In the genomic region with DNA sequence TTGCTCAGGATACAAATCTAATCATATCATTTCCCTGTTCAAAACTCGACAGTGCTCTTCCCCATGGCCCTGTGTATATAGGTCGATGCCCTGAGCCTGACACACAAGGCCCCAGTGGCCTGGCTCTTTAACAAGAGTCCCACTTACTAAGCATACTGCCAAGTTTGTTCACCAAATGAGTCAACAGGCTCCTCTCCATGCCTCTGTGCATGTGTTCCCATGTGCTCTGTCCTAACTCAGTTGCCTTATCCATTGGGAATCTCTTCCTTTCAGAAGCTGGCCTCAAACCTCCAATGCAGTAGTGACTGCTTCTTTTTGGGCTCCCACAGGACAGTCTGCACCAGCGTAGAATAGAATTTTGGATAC, we compare ENCODE assay signal across 12 cellular contexts. TPM values are rescaled to one million over a fixed set of nuclear protein-coding genes. Genes with fewer than 3 reads are reported as not detected.
DNase-seq lines count a peak whose midpoint lies in the region; ATAC-seq and TF ChIP-seq lines count a peak whose summit lies in the region.
"Had no signal": no experiment of that assay in that cellular context is flagged by ENCODE, and none has a peak within 500 bp of the region (broad histone marks: within the 10 kb centered on the region; RNA-seq: fewer than 3 reads in every experiment).

No MANE protein-coding gene starts in this region.

- peak overlapping the region in 3 of 4 donors; percentile 39 to 53 (median 53) for H3K27ac ChIP-seq in esophagus muscularis mucosa (replicated peaks in 1 of 4)
- H3K27ac ChIP-seq: adrenal gland had no signal

- peak; percentile 14 to 41 for ATAC-seq in activated T-cell treated with anti-CD3 and anti-CD28 coated beads, Interleukin-2, amount 50 U/mL, for 4 hours
- peak; percentile 74 for ATAC-seq in stimulated activated naive CD8-positive, alpha-beta T cell treated with anti-CD3 and anti-CD28 coated beads, Interleukin-15, amount 100 ng/mL, for 72 hours
- ATAC-seq in HG02973 (IDR thresholded peaks at IDR 0.05; ENCODE audit: unreplicated experiment) (no peak), GM18861 (IDR thresholded peaks at IDR 0.05; ENCODE audit: unreplicated experiment) (no peak)
- ATAC-seq: HCT116 had no signal

- H3K79me2 ChIP-seq in Loucy (ENCODE audit: insufficient read depth, low read length) = no peaks in the 10 kb centered on the region

- peak overlapping the region; percentile 44 for H3K4me2 ChIP-seq in Loucy (ENCODE audit: low read depth, low read length, poor library complexity, severe bottlenecking)

- H3K36me3 ChIP-seq in Loucy (ENCODE audit: insufficient read depth, low read length) = no peaks in the 10 kb centered on the region
- no peaks in the 10 kb centered on the region for H3K36me3 ChIP-seq in esophagus muscularis mucosa
- H3K36me3 ChIP-seq: adrenal gland, lower lobe of right lung had no signal

- H3F3A ChIP-seq in Loucy (ENCODE audit: low read depth) = no peaks in the 10 kb centered on the region

- no peaks in the 10 kb centered on the region for H3K36me3 Mint-ChIP-seq in activated T-cell treated with anti-CD3 and anti-CD28 coated beads, Interleukin-2, amount 50 U/mL, for 4 hours (ENCODE audit: insufficient read depth)

- no peaks in the 10 kb centered on the region for H3K27me3 Mint-ChIP-seq in activated T-cell treated with anti-CD3 and anti-CD28 coated beads, Interleukin-2, amount 50 U/mL, for 4 hours (ENCODE audit: low read depth)
- H3K27me3 Mint-ChIP-seq in stimulated activated naive CD8-positive, alpha-beta T cell treated with anti-CD3 and anti-CD28 coated beads, Interleukin-15, amount 100 ng/mL, for 72 hours = no peaks in the 10 kb centered on the region

- TF ChIP-seq CTCF in Loucy (conservative IDR thresholded peaks at IDR 0.05; ENCODE audit: low read length) (no peak), esophagus muscularis mucosa (IDR thresholded peaks at IDR 0.05) (no peak), GM20000 (IDR thresholded peaks at IDR 0.05; ENCODE audit: extremely low read depth, missing control alignments) (no peak)

- TF ChIP-seq EP300 in esophagus muscularis mucosa (IDR thresholded peaks at IDR 0.05) = no peak

- H3K4me3 Mint-ChIP-seq in activated T-cell treated with anti-CD3 and anti-CD28 coated beads, Interleukin-2, amount 50 U/mL, for 4 hours = no peak overlapping the region
- peak overlapping the region; percentile 57 to 74 for H3K4me3 Mint-ChIP-seq in stimulated activated naive CD8-positive, alpha-beta T cell treated with anti-CD3 and anti-CD28 coated beads, Interleukin-15, amount 100 ng/mL, for 72 hours

- H3K9me3 Mint-ChIP-seq in activated T-cell treated with anti-CD3 and anti-CD28 coated beads, Interleukin-2, amount 50 U/mL, for 4 hours = no peaks in the 10 kb centered on the region
- no peaks in the 10 kb centered on the region for H3K9me3 Mint-ChIP-seq in stimulated activated naive CD8-positive, alpha-beta T cell treated with anti-CD3 and anti-CD28 coated beads, Interleukin-15, amount 100 ng/mL, for 72 hours

- no peak for TF ChIP-seq POLR2A in esophagus muscularis mucosa (IDR thresholded peaks at IDR 0.05; ENCODE audit: low read depth)

- no peak overlapping the region for H2AFZ ChIP-seq in Loucy (ENCODE audit: low read length)

- DNase-seq in activated T-cell treated with anti-CD3 and anti-CD28 coated beads, Interleukin-2, amount 50 U/mL, for 4 hours = no peak
- DNase-seq in activated T-cell treated with anti-CD3 and anti-CD28 coated beads, Interleukin-2, amount 50 U/mL, for 1 hour = no peak
- no peak for DNase-seq in esophagus muscularis mucosa (ENCODE audit: extremely low spot score)
- DNase-seq in stimulated activated naive CD8-positive, alpha-beta T cell treated with anti-CD3 and anti-CD28 coated beads, Interleukin-15, amount 100 ng/mL, for 72 hours = no peak
- no peak for DNase-seq in GM20000 (ENCODE audit: low spot score)
- DNase-seq: erythroblast, lower lobe of right lung had no signal

- no peaks in the 10 kb centered on the region for H3K27me3 ChIP-seq in Loucy (ENCODE audit: insufficient read depth, low read length, poor library complexity, severe bottlenecking)
- H3K27me3 ChIP-seq in esophagus muscularis mucosa = no peaks in the 10 kb centered on the region
- H3K27me3 ChIP-seq: adrenal gland had no signal

- H3K4me3 ChIP-seq in Loucy (ENCODE audit: low read length, poor library complexity, severe bottlenecking) (no peak overlapping the region), esophagus muscularis mucosa (no peak overlapping the region)
- H3K4me3 ChIP-seq: adrenal gland, lower lobe of right lung had no signal

- 70% methylated on average over 3 of the region's 3 CpGs for WGBS in esophagus muscularis mucosa

- H3K9ac ChIP-seq in Loucy (ENCODE audit: low read depth, low read length, poor library complexity, severe bottlenecking) = no peak overlapping the region

- H3K9me2 ChIP-seq in Loucy (replicated peaks; ENCODE audit: low read depth, low read length) = no peaks in the 10 kb centered on the region

- H4K20me1 ChIP-seq in Loucy (ENCODE audit: insufficient read depth, low read length, poor library complexity, severe bottlenecking) = no peaks in the 10 kb centered on the region

- H3K4me1 ChIP-seq in Loucy (ENCODE audit: insufficient read depth, low read length, poor library complexity, severe bottlenecking) = peaks cover 20% of the 10 kb centered on the region
- peaks cover 0 to 15% (median 9%) of the 10 kb centered on the region in 4 donors for H3K4me1 ChIP-seq in esophagus muscularis mucosa
- H3K4me1 ChIP-seq: adrenal gland, lower lobe of right lung had no signal

- no peaks in the 10 kb centered on the region for H3K9me3 ChIP-seq in Loucy (ENCODE audit: insufficient read depth, low read depth, low read length)
- H3K9me3 ChIP-seq in esophagus muscularis mucosa = no peaks in the 10 kb centered on the region
- H3K9me3 ChIP-seq: adrenal gland, lower lobe of right lung had no signal

- H3K27ac Mint-ChIP-seq in stimulated activated naive CD8-positive, alpha-beta T cell treated with anti-CD3 and anti-CD28 coated beads, Interleukin-15, amount 100 ng/mL, for 72 hours = no peak overlapping the region

- intact Hi-C loops in esophagus muscularis mucosa (cut with DNase I) = no loop called here

- H3K4me1 Mint-ChIP-seq in activated T-cell treated with anti-CD3 and anti-CD28 coated beads, Interleukin-2, amount 50 U/mL, for 4 hours (ENCODE audit: low read depth) = peaks cover 17% of the 10 kb centered on the region
- peaks cover 22% of the 10 kb centered on the region for H3K4me1 Mint-ChIP-seq in stimulated activated naive CD8-positive, alpha-beta T cell treated with anti-CD3 and anti-CD28 coated beads, Interleukin-15, amount 100 ng/mL, for 72 hours

RNA-seq across cellular contexts. Expression of a gene that starts 18.9 kb away (rescaled TPM):
- total RNA-seq in activated T-cell treated with anti-CD3 and anti-CD28 coated beads, Interleukin-2, amount 50 U/mL, for 4 hours = 10 to 100 TPM; 44.9 to 64.7 (median 53.1) TPM
- under 1 TPM in 3 of 4 donors, not detected in 1; 0.17 to 0.83 (median 0.42) TPM for total RNA-seq in esophagus muscularis mucosa

RNA-seq across cellular contexts. Expression of a gene that starts 59.0 kb away (rescaled TPM):
- total RNA-seq in activated T-cell treated with anti-CD3 and anti-CD28 coated beads, Interleukin-2, amount 50 U/mL, for 4 hours = 1 to 10 TPM; 1.7 to 2.2 (median 2.1) TPM
- total RNA-seq in esophagus muscularis mucosa = 1 to 10 TPM in 3 of 4 donors, under 1 TPM in 1; 0.65 to 2.9 (median 1.2) TPM

Comparison
In these comparisons a context has a peak if more than half of its experiments do, and no peak if none do; other contexts are left out.
1. ATAC-seq: peak in activated T-cell treated with anti-CD3 and anti-CD28 coated beads, Interleukin-2, amount 50 U/mL, for 4 hours (2 of 2) and stimulated activated naive CD8-positive, alpha-beta T cell treated with anti-CD3 and anti-CD28 coated beads, Interleukin-15, amount 100 ng/mL, for 72 hours (single experiment); none in HG02973 (single experiment) and GM18861 (single experiment).
2. RNA of a gene that starts 18.9 kb away (total RNA-seq): 44.9 to 64.7 TPM in activated T-cell treated with anti-CD3 and anti-CD28 coated beads, Interleukin-2, amount 50 U/mL, for 4 hours; 0.17 to 0.83 TPM in esophagus muscularis mucosa; every median in the first group is over 10 times any median in the second.